Comparison of ENCODE assay signal across 8 cellular contexts in genomic region chr19:57351867-57352266, GRCh38. TPM values are rescaled to one million over a fixed set of nuclear protein-coding genes. Genes with fewer than 3 reads are reported as not detected.
DNase-seq lines count a peak whose midpoint lies in the region; ATAC-seq and TF ChIP-seq lines count a peak whose summit lies in the region.

No MANE protein-coding gene starts in this region.

- CTCF ChIA-PET in CD4-positive, alpha-beta memory T cell (lab: Charles Lee; ENCODE audit: partially characterized antibody): no interaction called here

- H2AFZ ChIP-seq in MM.1S (ENCODE audit: low read length): peak overlapping the region; percentile 76

- no peaks in the 10 kb centered on the region for H3K27me3 ChIP-seq in CD4-positive, alpha-beta memory T cell (ENCODE audit: insufficient read depth, low read length)
- H3K27me3 ChIP-seq in MM.1S (replicated peaks; ENCODE audit: insufficient read depth, low read length): no peaks in the 10 kb centered on the region

- ATAC-seq in effector memory CD8-positive, alpha-beta T cell (replicated peaks): no peak
- no peak for ATAC-seq in natural killer cell treated with Interleukin-12 subunit alpha and Interleukin-12 subunit beta and Interleukin-15 and Interleukin-18, amount 100 ng/mL, for 72 hours
- no peak for ATAC-seq in GM21390 (IDR thresholded peaks at IDR 0.05; ENCODE audit: unreplicated experiment)

- peaks cover 25% of the 10 kb centered on the region for H3K79me2 ChIP-seq in MM.1S (ENCODE audit: low read length)

- peak overlapping the region; percentile 50 to 97 (median 94) for H3K27ac Mint-ChIP-seq in CD4-positive, alpha-beta memory T cell
- H3K27ac Mint-ChIP-seq in effector memory CD8-positive, alpha-beta T cell: peak overlapping the region; percentile 95 to 98
- peak overlapping the region; percentile 73 to 95 for H3K27ac Mint-ChIP-seq in natural killer cell treated with Interleukin-12 subunit alpha and Interleukin-12 subunit beta and Interleukin-15 and Interleukin-18, amount 100 ng/mL, for 72 hours

- peak overlapping the region; percentile 43 to 93 for H3K4me3 ChIP-seq in CD4-positive, alpha-beta memory T cell (ENCODE audit: low read length in 2 of 2)
- H3K4me3 ChIP-seq in MM.1S (ENCODE audit: low read length): peak overlapping the region; percentile 91

- no peak for TF ChIP-seq CTCF in MM.1S (IDR thresholded peaks at IDR 0.05; ENCODE audit: low read length)

- H3K4me3 Mint-ChIP-seq in CD4-positive, alpha-beta memory T cell: peak overlapping the region; percentile 94 to 99 (median 96)
- H3K4me3 Mint-ChIP-seq in effector memory CD8-positive, alpha-beta T cell: peak overlapping the region; percentile 97 to 99
- H3K4me3 Mint-ChIP-seq in natural killer cell treated with Interleukin-12 subunit alpha and Interleukin-12 subunit beta and Interleukin-15 and Interleukin-18, amount 100 ng/mL, for 72 hours: peak overlapping the region; percentile 99

- peaks cover 1% of the 10 kb centered on the region in 2 donors for H3K27me3 Mint-ChIP-seq in CD4-positive, alpha-beta memory T cell
- H3K27me3 Mint-ChIP-seq in effector memory CD8-positive, alpha-beta T cell: peaks cover 0 to 8% of the 10 kb centered on the region in 2 donors
- peaks cover 4 to 13% of the 10 kb centered on the region in 2 donors for H3K27me3 Mint-ChIP-seq in natural killer cell treated with Interleukin-12 subunit alpha and Interleukin-12 subunit beta and Interleukin-15 and Interleukin-18, amount 100 ng/mL, for 72 hours

- peaks cover 3 to 73% (median 58%) of the 10 kb centered on the region in 8 donors for H3K9me3 Mint-ChIP-seq in CD4-positive, alpha-beta memory T cell
- H3K9me3 Mint-ChIP-seq in effector memory CD8-positive, alpha-beta T cell: peaks cover 23 to 46% of the 10 kb centered on the region in 2 donors
- H3K9me3 Mint-ChIP-seq in natural killer cell treated with Interleukin-12 subunit alpha and Interleukin-12 subunit beta and Interleukin-15 and Interleukin-18, amount 100 ng/mL, for 72 hours: peaks cover 31% of the 10 kb centered on the region

- no peaks in the 10 kb centered on the region for H4K20me1 ChIP-seq in MM.1S (ENCODE audit: insufficient read depth, low read length)

- peaks cover 35% of the 10 kb centered on the region for H3K36me3 ChIP-seq in CD4-positive, alpha-beta memory T cell (ENCODE audit: insufficient read depth, low read length)
- H3K36me3 ChIP-seq in MM.1S (replicated peaks; ENCODE audit: insufficient read depth, low read length): peaks cover 16% of the 10 kb centered on the region

- peaks cover 28 to 39% (median 31%) of the 10 kb centered on the region in 4 donors for H3K4me1 Mint-ChIP-seq in CD4-positive, alpha-beta memory T cell
- peaks cover 27 to 36% of the 10 kb centered on the region in 2 donors for H3K4me1 Mint-ChIP-seq in effector memory CD8-positive, alpha-beta T cell (ENCODE audit: low read depth in 2 of 2)
- H3K4me1 Mint-ChIP-seq in natural killer cell treated with Interleukin-12 subunit alpha and Interleukin-12 subunit beta and Interleukin-15 and Interleukin-18, amount 100 ng/mL, for 72 hours (ENCODE audit: low read depth in 2 of 2): peaks cover 33 to 34% of the 10 kb centered on the region in 2 donors

- H3K4me2 ChIP-seq in MM.1S (ENCODE audit: low read depth, low read length): peak overlapping the region; percentile 90

- peak overlapping the region; percentile 78; the same call in 1 of the 2 replicates for H3K9ac ChIP-seq in MM.1S (ENCODE audit: low read length)

- H3K9me3 ChIP-seq in CD4-positive, alpha-beta memory T cell (ENCODE audit: control insufficient read depth in 1 of 2, low read length in 2 of 2): peaks cover 0 to 15% of the 10 kb centered on the region in 2 donors
- H3K9me3 ChIP-seq in MM.1S (replicated peaks; ENCODE audit: insufficient read depth, low read length): no peaks in the 10 kb centered on the region

- no peaks in the 10 kb centered on the region for H3F3A ChIP-seq in MM.1S (ENCODE audit: insufficient read depth, low read length)

- H3K27ac ChIP-seq in CD4-positive, alpha-beta memory T cell (ENCODE audit: low read depth, low read length): peak overlapping the region; percentile 73
- no peak overlapping the region for H3K27ac ChIP-seq in MM.1S (ENCODE audit: low read length)

- peaks cover 20% of the 10 kb centered on the region for H3K4me1 ChIP-seq in CD4-positive, alpha-beta memory T cell (ENCODE audit: insufficient read depth, low read length)
- H3K4me1 ChIP-seq in MM.1S (ENCODE audit: low read length): peaks cover 5% of the 10 kb centered on the region

- POLR2A ChIA-PET in CD4-positive, alpha-beta memory T cell (lab: Charles Lee; ENCODE audit: partially characterized antibody): no interaction called here

- DNase-seq in CD4-positive, alpha-beta memory T cell: no peak
- DNase-seq in MM.1S: no peak
- no peak for DNase-seq in effector memory CD8-positive, alpha-beta T cell
- no peak for DNase-seq in natural killer cell treated with Interleukin-12 subunit alpha and Interleukin-12 subunit beta and Interleukin-15 and Interleukin-18, amount 100 ng/mL, for 72 hours (ENCODE audit: low spot score)
- DNase-seq in NCI-H526 (lab: John Stamatoyannopoulos, UW): no peak
- DNase-seq in activated CD8-positive, alpha-beta memory T cell treated with anti-CD3 and anti-CD28 coated beads, Interleukin-2, amount 50 U/mL, for 48 hours: no peak
- no peak for DNase-seq in effector CD8-positive, alpha-beta T cell (lab: John Stamatoyannopoulos, UW)

- peaks cover 54 to 64% of the 10 kb centered on the region in 2 donors for H3K36me3 Mint-ChIP-seq in CD4-positive, alpha-beta memory T cell
- H3K36me3 Mint-ChIP-seq in effector memory CD8-positive, alpha-beta T cell (ENCODE audit: insufficient read depth): peaks cover 26% of the 10 kb centered on the region
- peaks cover 54% of the 10 kb centered on the region for H3K36me3 Mint-ChIP-seq in natural killer cell treated with Interleukin-12 subunit alpha and Interleukin-12 subunit beta and Interleukin-15 and Interleukin-18, amount 100 ng/mL, for 72 hours

- intact Hi-C loops in CD4-positive, alpha-beta memory T cell (cut with micrococcal nuclease): loop anchor here (1.0 to 2.0 kb wide), 2 partner anchors 11 to 111 kb away; partner anchors contain the start of genes TRAPPC2B, ZNF547 and ZNF805

- H3K9me2 ChIP-seq in MM.1S (replicated peaks; ENCODE audit: insufficient read depth, low read length): no peaks in the 10 kb centered on the region

RNA-seq across cellular contexts. Expression of gene ZNF304, which starts 0.8 kb away (rescaled TPM):
- 10 to 100 TPM; 13.3 to 13.6 TPM for total RNA-seq in CD4-positive, alpha-beta memory T cell
- 1 to 10 TPM in 1 of 2 donors, under 1 TPM in 1; 0.43 to 4.1 TPM for polyA plus RNA-seq in CD4-positive, alpha-beta memory T cell
- 1 to 10 TPM; 4.7 to 9.8 TPM for total RNA-seq in natural killer cell treated with Interleukin-12 subunit alpha and Interleukin-12 subunit beta and Interleukin-15 and Interleukin-18, amount 100 ng/mL, for 72 hours

RNA-seq across cellular contexts. Expression of gene TRAPPC2B, which starts 11.5 kb away (rescaled TPM):
- 10 to 100 TPM; 11.0 to 12.1 TPM for total RNA-seq in CD4-positive, alpha-beta memory T cell
- 10 to 100 TPM; 27.4 to 31.0 TPM for polyA plus RNA-seq in CD4-positive, alpha-beta memory T cell
- 1 to 10 TPM; 3.5 to 5.2 TPM for total RNA-seq in natural killer cell treated with Interleukin-12 subunit alpha and Interleukin-12 subunit beta and Interleukin-15 and Interleukin-18, amount 100 ng/mL, for 72 hours

RNA-seq across cellular contexts. Expression of gene ZNF547, which starts 11.5 kb away (rescaled TPM):
- total RNA-seq in CD4-positive, alpha-beta memory T cell: 10 to 100 TPM in 1 of 2 experiments, 1 to 10 TPM in 1; 6.5 to 10.8 TPM
- 1 to 10 TPM in 1 of 2 donors, under 1 TPM in 1; 0.56 to 1.8 TPM for polyA plus RNA-seq in CD4-positive, alpha-beta memory T cell
- total RNA-seq in natural killer cell treated with Interleukin-12 subunit alpha and Interleukin-12 subunit beta and Interleukin-15 and Interleukin-18, amount 100 ng/mL, for 72 hours: 1 to 10 TPM; 2.2 to 3.0 TPM

RNA-seq across cellular contexts. Expression of gene ZNF543, which starts 31.6 kb away (rescaled TPM):
- total RNA-seq in CD4-positive, alpha-beta memory T cell: 10 to 100 TPM in 1 of 2 experiments, 1 to 10 TPM in 1; 9.4 to 10.7 TPM
- 1 to 10 TPM; 1.9 to 6.2 TPM for polyA plus RNA-seq in CD4-positive, alpha-beta memory T cell
- 1 to 10 TPM; 5.9 to 7.2 TPM for total RNA-seq in natural killer cell treated with Interleukin-12 subunit alpha and Interleukin-12 subunit beta and Interleukin-15 and Interleukin-18, amount 100 ng/mL, for 72 hours

RNA-seq across cellular contexts. Expression of gene ZNF548, which starts 37.8 kb away (rescaled TPM):
- total RNA-seq in CD4-positive, alpha-beta memory T cell: 100 to 1,000 TPM in 1 of 2 experiments, 10 to 100 TPM in 1; 85.4 to 103 TPM
- 10 to 100 TPM; 14.1 to 14.8 TPM for polyA plus RNA-seq in CD4-positive, alpha-beta memory T cell
- total RNA-seq in natural killer cell treated with Interleukin-12 subunit alpha and Interleukin-12 subunit beta and Interleukin-15 and Interleukin-18, amount 100 ng/mL, for 72 hours: 10 to 100 TPM; 18.9 to 22.0 TPM
